In genomic region chr14:91418387-91419043, GRCh38 we compare ENCODE assay signal across 1 cellular context.
TF ChIP-seq lines count a peak whose summit lies in the region.

No MANE protein-coding gene starts in this region.

TF ChIP-seq in WTC11, 78 proteins besides CTCF, POLR2A, EP300 and RAD21 (continued from another document):
- TF ChIP-seq, protein P1, sequence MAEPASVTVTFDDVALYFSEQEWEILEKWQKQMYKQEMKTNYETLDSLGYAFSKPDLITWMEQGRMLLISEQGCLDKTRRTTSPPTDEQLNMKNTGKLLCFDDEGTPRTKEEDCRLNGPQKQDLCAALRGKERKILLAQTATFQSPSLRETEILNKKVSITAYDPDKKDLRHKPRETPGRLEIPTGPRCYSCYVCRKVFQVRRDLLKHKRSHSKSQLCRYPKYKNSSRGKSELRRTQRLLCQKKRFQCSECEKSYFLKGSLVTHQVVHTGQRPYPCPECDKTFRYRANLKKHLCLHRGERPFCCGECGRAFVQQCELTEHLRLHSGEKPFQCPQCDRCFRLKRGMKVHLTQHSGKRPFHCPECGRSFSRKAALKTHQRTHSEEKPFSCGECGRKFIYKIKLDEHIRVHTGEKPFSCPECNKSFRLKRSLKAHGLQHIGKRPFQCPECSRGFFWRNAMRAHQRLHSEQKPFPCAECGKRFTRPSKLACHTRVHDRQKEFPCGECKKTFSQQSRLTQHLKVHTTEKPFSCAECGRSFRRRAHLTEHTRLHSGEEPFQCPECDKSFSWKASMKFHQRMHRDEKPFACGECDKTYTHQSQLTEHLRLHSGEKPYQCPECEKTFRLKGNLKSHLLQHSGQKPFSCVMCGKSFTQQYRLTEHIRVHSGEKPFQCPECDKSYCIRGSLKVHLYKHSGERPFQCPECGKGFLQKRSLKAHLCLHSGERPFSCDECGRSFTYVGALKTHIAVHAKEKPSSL (CRISPR knock-in tag; conservative IDR thresholded peaks at IDR 0.05) = no peak
TF ChIP-seq in WTC11: peak in this region for 7.
